In genomic region chr6:146026873-146027272, GRCh38 we compare ENCODE assay signal across 20 cellular contexts. TPM values are rescaled to one million over a fixed set of nuclear protein-coding genes. Genes with fewer than 3 reads are reported as not detected.
"Had no signal": no experiment of that assay in that cellular context is flagged by ENCODE, and none has a peak within 500 bp of the region (broad histone marks: within the 10 kb centered on the region; RNA-seq: fewer than 3 reads in every experiment).

No MANE protein-coding gene starts in this region.

- H3K36me3 ChIP-seq: adrenal gland, breast epithelium, SJSA1 had no signal

- ATAC-seq: activated CD8-positive, alpha-beta T cell treated with anti-CD3 and anti-CD28 coated beads, Interleukin-2, amount 10 ng/mL, durations not matched to agents 7 days and 5 days; PC-3 had no signal

- H3K4me1 ChIP-seq: adrenal gland, breast epithelium, SJSA1 had no signal

- H3K4me3 ChIP-seq: adrenal gland, breast epithelium, SJSA1 had no signal

- H3K27me3 ChIP-seq: SJSA1 had no signal

- DNase-seq: activated CD4-positive, alpha-beta T cell treated with anti-CD3 and anti-CD28 coated beads for 48 hours; activated CD4-positive, alpha-beta T cell treated with anti-CD3 and anti-CD28 coated beads, Interleukin-2, amount 50 U/mL, for 4 hours; activated CD4-positive, CD25-positive, alpha-beta regulatory T cell treated with anti-CD3 and anti-CD28 coated beads, Interleukin-2, amount 50 U/mL, for 72 hours; activated CD8-positive, alpha-beta memory T cell treated with anti-CD3 and anti-CD28 coated beads, Interleukin-2, amount 50 U/mL, for 48 hours; activated CD8-positive, alpha-beta T cell treated with anti-CD3 and anti-CD28 coated beads, Interleukin-2, amount 10 ng/mL, durations not matched to agents 7 days and 5 days; activated naive CD4-positive, alpha-beta T cell treated with anti-CD3 and anti-CD28 coated beads, Interleukin-2, amount 50 U/mL, for 16 hours; activated naive CD8-positive, alpha-beta T cell treated with anti-CD3 and anti-CD28 coated beads, Interleukin-2, amount 10 ng/mL, durations not matched to agents 7 days and 5 days; activated T-cell treated with anti-CD3 and anti-CD28 coated beads, Interleukin-2, amount 50 U/mL, for 1 hour; adrenal gland; NCI-H1092; NCI-H1694; NCI-H2029; NCI-H510A; NCI-H526 treated with DMSO at 0.1 percent for 48 hours; PC-3; SW 1271 had no signal

- H3K9me3 ChIP-seq: adrenal gland, breast epithelium, SJSA1 had no signal

- H3K27ac ChIP-seq: adrenal gland, breast epithelium, KMS-11, SJSA1 had no signal

RNA-seq across cellular contexts. Expression of gene GRM1, which starts 2.0 kb away (rescaled TPM):
- total RNA-seq: activated CD8-positive, alpha-beta T cell treated with anti-CD3 and anti-CD28 coated beads, Interleukin-2, amount 10 ng/mL, durations not matched to agents 7 days and 5 days; activated naive CD8-positive, alpha-beta T cell treated with anti-CD3 and anti-CD28 coated beads, Interleukin-2, amount 10 ng/mL, durations not matched to agents 7 days and 5 days; MCF 10A; SJSA1 had no signal
